9 cellular contexts compared by ENCODE assay signal in genomic region chr4:7805533-7806079, GRCh38.
DNase-seq lines count a peak whose midpoint lies in the region; ATAC-seq and TF ChIP-seq lines count a peak whose summit lies in the region.
"Had no signal": no experiment of that assay in that cellular context is flagged by ENCODE, and none has a peak within 500 bp of the region (broad histone marks: within the 10 kb centered on the region; RNA-seq: fewer than 3 reads in every experiment).

No MANE protein-coding gene starts in this region.

- WGBS in aorta, 2 donors, result 14 to 16% methylated on average over 11 of the region's 11 CpGs

- in situ Hi-C loops in G401 (cut with HindIII; ENCODE audit: low sequenced_read_pairs), result no loop called here

- H3K27me3 ChIP-seq in lower lobe of right lung (ENCODE audit: low read depth) (no peaks in the 10 kb centered on the region), aorta (ENCODE audit: control insufficient read depth in 1 of 2, insufficient read depth in 2 of 2, low read length in 1 of 2) (no peaks in the 10 kb centered on the region)

- H3K9me3 ChIP-seq in lower lobe of right lung (no peaks in the 10 kb centered on the region), aorta (ENCODE audit: control insufficient read depth, low read length) (no peaks in the 10 kb centered on the region)

- TF ChIP-seq CTCF in choroid plexus epithelial cell (conservative IDR thresholded peaks at IDR 0.05; ENCODE audit: low read depth, low read length), result no peak
- no peak for TF ChIP-seq CTCF in lower lobe of right lung (IDR thresholded peaks at IDR 0.05)

- no peak overlapping the region for H3K4me3 ChIP-seq in choroid plexus epithelial cell (ENCODE audit: low read depth, low read length)
- no peak overlapping the region for H3K4me3 ChIP-seq in lower lobe of right lung
- H3K4me3 ChIP-seq in aorta (ENCODE audit: low read length in 2 of 2), result no peak overlapping the region

- ATAC-seq in lower lobe of right lung (peak; percentile 86 to 92), aorta (ENCODE audit: low FRiP score) (peak; percentile 53)

- H3K4me1 ChIP-seq in lower lobe of right lung, result peaks cover 56% of the 10 kb centered on the region
- peaks cover 3 to 5% of the 10 kb centered on the region in 2 donors for H3K4me1 ChIP-seq in aorta (ENCODE audit: control insufficient read depth in 1 of 2, insufficient read depth in 2 of 2, low read length in 2 of 2)

- peak overlapping the region; percentile 85 for H3K27ac ChIP-seq in lower lobe of right lung
- peak overlapping the region; percentile 67 to 69 for H3K27ac ChIP-seq in aorta (ENCODE audit: low read depth in 1 of 2, low read length in 2 of 2)

- H3K36me3 ChIP-seq in lower lobe of right lung (peaks cover 2% of the 10 kb centered on the region), aorta (ENCODE audit: control insufficient read depth in 1 of 2, insufficient read depth in 2 of 2, low read length in 1 of 2) (no peaks in the 10 kb centered on the region)

- DNase-seq in SIG-M5 treated with dmso at 0.1 percent for 504 hours (lab: John Stamatoyannopoulos, UW; ENCODE audit: unreplicated experiment) (peak; percentile 28), SIG-M5 (lab: John Stamatoyannopoulos, UW) (no peak), choroid plexus epithelial cell (ENCODE audit: low read depth) (peak; percentile 97), lower lobe of right lung (peak; percentile 85), aorta (peak in 1 of 2 donors; percentile 84), NK-92 (lab: John Stamatoyannopoulos, UW; ENCODE audit: unreplicated experiment) (no peak), G401 (ENCODE audit: low spot score) (no peak), NCI-H2107 (lab: John Stamatoyannopoulos, UW) (no peak)
- DNase-seq: CD4-positive, CD25-positive, alpha-beta regulatory T cell had no signal

- intact Hi-C loops in lower lobe of right lung (cut with DNase I), result no loop called here
- intact Hi-C loops in aorta (cut with DNase I), result loop anchor here (1.0 to 5.0 kb wide), 2 partner anchors 37 kb away; no protein-coding TSS in a partner anchor

Comparison
In these comparisons a context has a peak if more than half of its experiments do, and no peak if none do; other contexts are left out.
1. DNase-seq: peak in SIG-M5 treated with dmso at 0.1 percent for 504 hours (single experiment), choroid plexus epithelial cell (single experiment) and lower lobe of right lung (single experiment); none in SIG-M5 (single experiment), NK-92 (single experiment), G401 (single experiment) and NCI-H2107 (single experiment).